Comparison of ENCODE assay signal across 2 cellular contexts in the genomic region with DNA sequence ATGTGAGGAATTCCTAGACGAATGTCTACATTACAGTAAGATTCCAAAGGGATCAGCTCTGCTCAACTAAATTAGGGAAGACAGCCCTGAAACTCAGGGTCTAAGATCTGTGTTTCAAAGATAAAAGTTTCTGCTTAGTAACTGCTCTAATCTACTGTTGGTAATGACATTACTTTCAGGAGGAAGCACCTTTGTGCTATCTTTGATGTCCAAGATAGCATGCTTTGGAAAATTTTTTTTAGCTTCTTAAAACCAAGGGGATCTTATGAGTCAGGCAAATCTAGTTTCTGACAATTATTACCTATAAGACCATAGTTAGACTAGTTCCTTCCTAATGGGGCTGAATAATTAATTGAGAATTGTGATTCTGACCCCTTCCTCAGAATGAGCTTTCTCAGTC.
A peak's percentile ranks its signal among the peaks of the same experiment; 100 is the strongest.
TF ChIP-seq lines count a peak whose summit lies in the region.

No MANE protein-coding gene starts in this region.

TF ChIP-seq in GM12891, 5 proteins besides CTCF, POLR2A, EP300 and RAD21:
- TF ChIP-seq SPI1 (IDR thresholded peaks at IDR 0.05; ENCODE audit: low read depth, low read length) = no peak
- TF ChIP-seq POU2F2 (IDR thresholded peaks at IDR 0.05; ENCODE audit: low read depth, low read length) = no peak
- TF ChIP-seq PAX5 (IDR thresholded peaks at IDR 0.05; ENCODE audit: insufficient read depth, low read length, severe bottlenecking) = no peak
- no peak for TF ChIP-seq TAF1 (IDR thresholded peaks at IDR 0.05; ENCODE audit: low read depth, low read length)
- no peak for TF ChIP-seq POLR2AphosphoS5 (IDR thresholded peaks at IDR 0.05; ENCODE audit: low read depth, low read length)

TF ChIP-seq in K562, 482 proteins besides CTCF, POLR2A, EP300 and RAD21 (continues in another document):
- TF ChIP-seq GATAD2B (IDR thresholded peaks at IDR 0.05; ENCODE audit: borderline replicate concordance) (no peak), TCF3 (CRISPR knock-in tag; IDR thresholded peaks at IDR 0.05) (peak; percentile 42; the same call in 1 of the 2 replicates), ZNF695 (CRISPR knock-in tag; IDR thresholded peaks at IDR 0.05) (no peak), JUND (IDR thresholded peaks at IDR 0.05; ENCODE audit: borderline replicate concordance, low read depth, low read length) (no peak), JUND (tag; IDR thresholded peaks at IDR 0.05; ENCODE audit: borderline replicate concordance, low read depth, low read length) (no peak), THRAP3 (IDR thresholded peaks at IDR 0.05; ENCODE audit: borderline replicate concordance) (no peak), KDM1A (IDR thresholded peaks at IDR 0.05) (no peak), ZNF76 (CRISPR knock-in tag; IDR thresholded peaks at IDR 0.05; ENCODE audit: borderline replicate concordance) (no peak), ZFP36 (IDR thresholded peaks at IDR 0.05; ENCODE audit: low read depth, low read length, partially characterized antibody) (no peak), MTF1 (CRISPR knock-in tag; IDR thresholded peaks at IDR 0.05; ENCODE audit: borderline replicate concordance) (no peak), OTX1 (CRISPR knock-in tag; IDR thresholded peaks at IDR 0.05) (no peak), TAF1 (IDR thresholded peaks at IDR 0.05; ENCODE audit: control insufficient read depth, extremely low read depth, insufficient read depth, low read length, severe bottlenecking) (no peak), SRSF3 (IDR thresholded peaks at IDR 0.05; ENCODE audit: insufficient read depth, low read length) (no peak), RBM15 (IDR thresholded peaks at IDR 0.05; ENCODE audit: insufficient read depth, low read length) (no peak), SMAD2 (IDR thresholded peaks at IDR 0.05; ENCODE audit: low read depth, low read length) (no peak), MCM3 (IDR thresholded peaks at IDR 0.05) (no peak), PRMT5 (CRISPR knock-in tag; IDR thresholded peaks at IDR 0.05) (no peak), ZNF586 (CRISPR knock-in tag; conservative IDR thresholded peaks at IDR 0.05) (no peak), ARID1B (IDR thresholded peaks at IDR 0.05) (peak; percentile 75), ZNF780A (CRISPR knock-in tag; IDR thresholded peaks at IDR 0.05) (no peak), HOXB6 (CRISPR knock-in tag; IDR thresholded peaks at IDR 0.05; ENCODE audit: borderline replicate concordance) (no peak), MAFF (IDR thresholded peaks at IDR 0.05; ENCODE audit: low read length) (no peak; the same call in 1 of the 2 replicates), ZKSCAN8 (CRISPR knock-in tag; IDR thresholded peaks at IDR 0.05) (no peak), SMAD3 (CRISPR knock-in tag; conservative IDR thresholded peaks at IDR 0.05) (no peak), ZC3H4 (CRISPR knock-in tag; IDR thresholded peaks at IDR 0.05; ENCODE audit: borderline replicate concordance) (no peak), ZFPM2 (CRISPR knock-in tag; IDR thresholded peaks at IDR 0.05) (no peak), SNRNP70 (optimal IDR thresholded peaks at IDR 0.05; ENCODE audit: low read depth, low read length) (no peak), FOSL1 (tag; conservative IDR thresholded peaks at IDR 0.05) (no peak), ZNF584 (CRISPR knock-in tag; IDR thresholded peaks at IDR 0.05; ENCODE audit: low read depth) (no peak), FOXK2 (conservative IDR thresholded peaks at IDR 0.05 in 1 of 2, IDR thresholded peaks at IDR 0.05 in 1 of 2; ENCODE audit: low read depth in 2 of 2) (no peak), HNRNPH1 (optimal IDR thresholded peaks at IDR 0.05; ENCODE audit: low read depth, low read length) (no peak), MTA2 (IDR thresholded peaks at IDR 0.05; ENCODE audit: low read depth) (no peak), MECOM (CRISPR knock-in tag; IDR thresholded peaks at IDR 0.05) (0 out of 2 replicates have a peak, but pooled peaks have one; percentile 27), ARNT (IDR thresholded peaks at IDR 0.05) (no peak)
- TF ChIP-seq, protein P1, sequence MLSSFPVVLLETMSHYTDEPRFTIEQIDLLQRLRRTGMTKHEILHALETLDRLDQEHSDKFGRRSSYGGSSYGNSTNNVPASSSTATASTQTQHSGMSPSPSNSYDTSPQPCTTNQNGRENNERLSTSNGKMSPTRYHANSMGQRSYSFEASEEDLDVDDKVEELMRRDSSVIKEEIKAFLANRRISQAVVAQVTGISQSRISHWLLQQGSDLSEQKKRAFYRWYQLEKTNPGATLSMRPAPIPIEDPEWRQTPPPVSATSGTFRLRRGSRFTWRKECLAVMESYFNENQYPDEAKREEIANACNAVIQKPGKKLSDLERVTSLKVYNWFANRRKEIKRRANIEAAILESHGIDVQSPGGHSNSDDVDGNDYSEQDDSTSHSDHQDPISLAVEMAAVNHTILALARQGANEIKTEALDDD (IDR thresholded peaks at IDR 0.05) = peak; percentile 66; the same call in 1 of the 2 replicates
- TF ChIP-seq, protein P2, sequence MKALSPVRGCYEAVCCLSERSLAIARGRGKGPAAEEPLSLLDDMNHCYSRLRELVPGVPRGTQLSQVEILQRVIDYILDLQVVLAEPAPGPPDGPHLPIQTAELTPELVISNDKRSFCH (CRISPR knock-in tag; IDR thresholded peaks at IDR 0.05) = no peak
- TF ChIP-seq, protein P2 (tag; IDR thresholded peaks at IDR 0.05) = no peak
- TF ChIP-seq, protein P3, sequence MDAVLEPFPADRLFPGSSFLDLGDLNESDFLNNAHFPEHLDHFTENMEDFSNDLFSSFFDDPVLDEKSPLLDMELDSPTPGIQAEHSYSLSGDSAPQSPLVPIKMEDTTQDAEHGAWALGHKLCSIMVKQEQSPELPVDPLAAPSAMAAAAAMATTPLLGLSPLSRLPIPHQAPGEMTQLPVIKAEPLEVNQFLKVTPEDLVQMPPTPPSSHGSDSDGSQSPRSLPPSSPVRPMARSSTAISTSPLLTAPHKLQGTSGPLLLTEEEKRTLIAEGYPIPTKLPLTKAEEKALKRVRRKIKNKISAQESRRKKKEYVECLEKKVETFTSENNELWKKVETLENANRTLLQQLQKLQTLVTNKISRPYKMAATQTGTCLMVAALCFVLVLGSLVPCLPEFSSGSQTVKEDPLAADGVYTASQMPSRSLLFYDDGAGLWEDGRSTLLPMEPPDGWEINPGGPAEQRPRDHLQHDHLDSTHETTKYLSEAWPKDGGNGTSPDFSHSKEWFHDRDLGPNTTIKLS (IDR thresholded peaks at IDR 0.05; ENCODE audit: borderline replicate concordance, low read depth) = no peak
- TF ChIP-seq, protein P4, sequence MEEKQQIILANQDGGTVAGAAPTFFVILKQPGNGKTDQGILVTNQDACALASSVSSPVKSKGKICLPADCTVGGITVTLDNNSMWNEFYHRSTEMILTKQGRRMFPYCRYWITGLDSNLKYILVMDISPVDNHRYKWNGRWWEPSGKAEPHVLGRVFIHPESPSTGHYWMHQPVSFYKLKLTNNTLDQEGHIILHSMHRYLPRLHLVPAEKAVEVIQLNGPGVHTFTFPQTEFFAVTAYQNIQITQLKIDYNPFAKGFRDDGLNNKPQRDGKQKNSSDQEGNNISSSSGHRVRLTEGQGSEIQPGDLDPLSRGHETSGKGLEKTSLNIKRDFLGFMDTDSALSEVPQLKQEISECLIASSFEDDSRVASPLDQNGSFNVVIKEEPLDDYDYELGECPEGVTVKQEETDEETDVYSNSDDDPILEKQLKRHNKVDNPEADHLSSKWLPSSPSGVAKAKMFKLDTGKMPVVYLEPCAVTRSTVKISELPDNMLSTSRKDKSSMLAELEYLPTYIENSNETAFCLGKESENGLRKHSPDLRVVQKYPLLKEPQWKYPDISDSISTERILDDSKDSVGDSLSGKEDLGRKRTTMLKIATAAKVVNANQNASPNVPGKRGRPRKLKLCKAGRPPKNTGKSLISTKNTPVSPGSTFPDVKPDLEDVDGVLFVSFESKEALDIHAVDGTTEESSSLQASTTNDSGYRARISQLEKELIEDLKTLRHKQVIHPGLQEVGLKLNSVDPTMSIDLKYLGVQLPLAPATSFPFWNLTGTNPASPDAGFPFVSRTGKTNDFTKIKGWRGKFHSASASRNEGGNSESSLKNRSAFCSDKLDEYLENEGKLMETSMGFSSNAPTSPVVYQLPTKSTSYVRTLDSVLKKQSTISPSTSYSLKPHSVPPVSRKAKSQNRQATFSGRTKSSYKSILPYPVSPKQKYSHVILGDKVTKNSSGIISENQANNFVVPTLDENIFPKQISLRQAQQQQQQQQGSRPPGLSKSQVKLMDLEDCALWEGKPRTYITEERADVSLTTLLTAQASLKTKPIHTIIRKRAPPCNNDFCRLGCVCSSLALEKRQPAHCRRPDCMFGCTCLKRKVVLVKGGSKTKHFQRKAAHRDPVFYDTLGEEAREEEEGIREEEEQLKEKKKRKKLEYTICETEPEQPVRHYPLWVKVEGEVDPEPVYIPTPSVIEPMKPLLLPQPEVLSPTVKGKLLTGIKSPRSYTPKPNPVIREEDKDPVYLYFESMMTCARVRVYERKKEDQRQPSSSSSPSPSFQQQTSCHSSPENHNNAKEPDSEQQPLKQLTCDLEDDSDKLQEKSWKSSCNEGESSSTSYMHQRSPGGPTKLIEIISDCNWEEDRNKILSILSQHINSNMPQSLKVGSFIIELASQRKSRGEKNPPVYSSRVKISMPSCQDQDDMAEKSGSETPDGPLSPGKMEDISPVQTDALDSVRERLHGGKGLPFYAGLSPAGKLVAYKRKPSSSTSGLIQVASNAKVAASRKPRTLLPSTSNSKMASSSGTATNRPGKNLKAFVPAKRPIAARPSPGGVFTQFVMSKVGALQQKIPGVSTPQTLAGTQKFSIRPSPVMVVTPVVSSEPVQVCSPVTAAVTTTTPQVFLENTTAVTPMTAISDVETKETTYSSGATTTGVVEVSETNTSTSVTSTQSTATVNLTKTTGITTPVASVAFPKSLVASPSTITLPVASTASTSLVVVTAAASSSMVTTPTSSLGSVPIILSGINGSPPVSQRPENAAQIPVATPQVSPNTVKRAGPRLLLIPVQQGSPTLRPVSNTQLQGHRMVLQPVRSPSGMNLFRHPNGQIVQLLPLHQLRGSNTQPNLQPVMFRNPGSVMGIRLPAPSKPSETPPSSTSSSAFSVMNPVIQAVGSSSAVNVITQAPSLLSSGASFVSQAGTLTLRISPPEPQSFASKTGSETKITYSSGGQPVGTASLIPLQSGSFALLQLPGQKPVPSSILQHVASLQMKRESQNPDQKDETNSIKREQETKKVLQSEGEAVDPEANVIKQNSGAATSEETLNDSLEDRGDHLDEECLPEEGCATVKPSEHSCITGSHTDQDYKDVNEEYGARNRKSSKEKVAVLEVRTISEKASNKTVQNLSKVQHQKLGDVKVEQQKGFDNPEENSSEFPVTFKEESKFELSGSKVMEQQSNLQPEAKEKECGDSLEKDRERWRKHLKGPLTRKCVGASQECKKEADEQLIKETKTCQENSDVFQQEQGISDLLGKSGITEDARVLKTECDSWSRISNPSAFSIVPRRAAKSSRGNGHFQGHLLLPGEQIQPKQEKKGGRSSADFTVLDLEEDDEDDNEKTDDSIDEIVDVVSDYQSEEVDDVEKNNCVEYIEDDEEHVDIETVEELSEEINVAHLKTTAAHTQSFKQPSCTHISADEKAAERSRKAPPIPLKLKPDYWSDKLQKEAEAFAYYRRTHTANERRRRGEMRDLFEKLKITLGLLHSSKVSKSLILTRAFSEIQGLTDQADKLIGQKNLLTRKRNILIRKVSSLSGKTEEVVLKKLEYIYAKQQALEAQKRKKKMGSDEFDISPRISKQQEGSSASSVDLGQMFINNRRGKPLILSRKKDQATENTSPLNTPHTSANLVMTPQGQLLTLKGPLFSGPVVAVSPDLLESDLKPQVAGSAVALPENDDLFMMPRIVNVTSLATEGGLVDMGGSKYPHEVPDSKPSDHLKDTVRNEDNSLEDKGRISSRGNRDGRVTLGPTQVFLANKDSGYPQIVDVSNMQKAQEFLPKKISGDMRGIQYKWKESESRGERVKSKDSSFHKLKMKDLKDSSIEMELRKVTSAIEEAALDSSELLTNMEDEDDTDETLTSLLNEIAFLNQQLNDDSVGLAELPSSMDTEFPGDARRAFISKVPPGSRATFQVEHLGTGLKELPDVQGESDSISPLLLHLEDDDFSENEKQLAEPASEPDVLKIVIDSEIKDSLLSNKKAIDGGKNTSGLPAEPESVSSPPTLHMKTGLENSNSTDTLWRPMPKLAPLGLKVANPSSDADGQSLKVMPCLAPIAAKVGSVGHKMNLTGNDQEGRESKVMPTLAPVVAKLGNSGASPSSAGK (IDR thresholded peaks at IDR 0.05) = no peak
- TF ChIP-seq, protein P5, sequence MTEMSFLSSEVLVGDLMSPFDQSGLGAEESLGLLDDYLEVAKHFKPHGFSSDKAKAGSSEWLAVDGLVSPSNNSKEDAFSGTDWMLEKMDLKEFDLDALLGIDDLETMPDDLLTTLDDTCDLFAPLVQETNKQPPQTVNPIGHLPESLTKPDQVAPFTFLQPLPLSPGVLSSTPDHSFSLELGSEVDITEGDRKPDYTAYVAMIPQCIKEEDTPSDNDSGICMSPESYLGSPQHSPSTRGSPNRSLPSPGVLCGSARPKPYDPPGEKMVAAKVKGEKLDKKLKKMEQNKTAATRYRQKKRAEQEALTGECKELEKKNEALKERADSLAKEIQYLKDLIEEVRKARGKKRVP (CRISPR knock-in tag; IDR thresholded peaks at IDR 0.05) = no peak
- TF ChIP-seq, protein P6, sequence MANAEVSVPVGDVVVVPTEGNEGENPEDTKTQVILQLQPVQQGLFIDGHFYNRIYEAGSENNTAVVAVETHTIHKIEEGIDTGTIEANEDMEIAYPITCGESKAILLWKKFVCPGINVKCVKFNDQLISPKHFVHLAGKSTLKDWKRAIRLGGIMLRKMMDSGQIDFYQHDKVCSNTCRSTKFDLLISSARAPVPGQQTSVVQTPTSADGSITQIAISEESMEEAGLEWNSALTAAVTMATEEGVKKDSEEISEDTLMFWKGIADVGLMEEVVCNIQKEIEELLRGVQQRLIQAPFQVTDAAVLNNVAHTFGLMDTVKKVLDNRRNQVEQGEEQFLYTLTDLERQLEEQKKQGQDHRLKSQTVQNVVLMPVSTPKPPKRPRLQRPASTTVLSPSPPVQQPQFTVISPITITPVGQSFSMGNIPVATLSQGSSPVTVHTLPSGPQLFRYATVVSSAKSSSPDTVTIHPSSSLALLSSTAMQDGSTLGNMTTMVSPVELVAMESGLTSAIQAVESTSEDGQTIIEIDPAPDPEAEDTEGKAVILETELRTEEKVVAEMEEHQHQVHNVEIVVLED (CRISPR knock-in tag; IDR thresholded peaks at IDR 0.05) = no peak
- TF ChIP-seq, protein P7, sequence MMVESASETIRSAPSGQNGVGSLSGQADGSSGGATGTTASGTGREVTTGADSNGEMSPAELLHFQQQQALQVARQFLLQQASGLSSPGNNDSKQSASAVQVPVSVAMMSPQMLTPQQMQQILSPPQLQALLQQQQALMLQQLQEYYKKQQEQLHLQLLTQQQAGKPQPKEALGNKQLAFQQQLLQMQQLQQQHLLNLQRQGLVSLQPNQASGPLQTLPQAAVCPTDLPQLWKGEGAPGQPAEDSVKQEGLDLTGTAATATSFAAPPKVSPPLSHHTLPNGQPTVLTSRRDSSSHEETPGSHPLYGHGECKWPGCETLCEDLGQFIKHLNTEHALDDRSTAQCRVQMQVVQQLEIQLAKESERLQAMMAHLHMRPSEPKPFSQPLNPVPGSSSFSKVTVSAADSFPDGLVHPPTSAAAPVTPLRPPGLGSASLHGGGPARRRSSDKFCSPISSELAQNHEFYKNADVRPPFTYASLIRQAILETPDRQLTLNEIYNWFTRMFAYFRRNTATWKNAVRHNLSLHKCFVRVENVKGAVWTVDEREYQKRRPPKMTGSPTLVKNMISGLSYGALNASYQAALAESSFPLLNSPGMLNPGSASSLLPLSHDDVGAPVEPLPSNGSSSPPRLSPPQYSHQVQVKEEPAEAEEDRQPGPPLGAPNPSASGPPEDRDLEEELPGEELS (CRISPR knock-in tag; IDR thresholded peaks at IDR 0.05; ENCODE audit: borderline replicate concordance) = no peak
